ENCODE assay signal across 8 cellular contexts in genomic region chr11:16923987-16924386, GRCh38.
DNase-seq lines count a peak whose midpoint lies in the region; ATAC-seq and TF ChIP-seq lines count a peak whose summit lies in the region.

No MANE protein-coding gene starts in this region.

- H3K9me3 Mint-ChIP-seq in CD8-positive, alpha-beta T cell: no peaks in the 10 kb centered on the region

- DNase-seq in cardiac muscle cell (ENCODE audit: low read depth in 1 of 2, low spot score in 1 of 2): no peak
- no peak for DNase-seq in Right ventricle myocardium inferior (ENCODE audit: missing footprints)
- no peak for DNase-seq in upper lobe of right lung
- no peak for DNase-seq in CD8-positive, alpha-beta T cell
- no peak for DNase-seq in NCI-H1694 treated with DMSO at 0.1 percent for 48 hours (lab: John Stamatoyannopoulos, UW)
- no peak for DNase-seq in activated CD4-positive, alpha-beta T cell treated with anti-CD3 and anti-CD28 coated beads for 48 hours

- H3K36me3 Mint-ChIP-seq in CD8-positive, alpha-beta T cell: no peaks in the 10 kb centered on the region

- TF ChIP-seq CTCF in cardiac muscle cell (IDR thresholded peaks at IDR 0.05; ENCODE audit: low read depth, low read length): no peak
- TF ChIP-seq CTCF in KMS-11 (conservative IDR thresholded peaks at IDR 0.05; ENCODE audit: low read depth, low read length): no peak
- no peak for TF ChIP-seq CTCF in upper lobe of right lung (IDR thresholded peaks at IDR 0.05)
- TF ChIP-seq CTCF in CD8-positive, alpha-beta T cell (IDR thresholded peaks at IDR 0.05): no peak

- peaks cover 2% of the 10 kb centered on the region for H3K4me1 Mint-ChIP-seq in CD8-positive, alpha-beta T cell (ENCODE audit: low read depth)

- H3K27ac ChIP-seq in cardiac muscle cell: peak overlapping the region; percentile 78
- no peak overlapping the region; the same call in 1 of the 2 replicates for H3K27ac ChIP-seq in KMS-11
- peak overlapping the region; percentile 0 for H3K27ac ChIP-seq in upper lobe of right lung
- no peak overlapping the region for H3K27ac ChIP-seq in CD8-positive, alpha-beta T cell (ENCODE audit: low read depth, low read length)

- H3K9ac ChIP-seq in KMS-11 (no peak overlapping the region; the same call in 1 of the 2 replicates), iPS-15b (ENCODE audit: low read depth, low read length) (no peak overlapping the region)

- H3K27me3 ChIP-seq in cardiac muscle cell: peaks cover 4% of the 10 kb centered on the region
- no peaks in the 10 kb centered on the region for H3K27me3 ChIP-seq in KMS-11 (ENCODE audit: insufficient read depth, low read depth)
- peaks cover 54% of the 10 kb centered on the region for H3K27me3 ChIP-seq in iPS-15b (ENCODE audit: control insufficient read depth, insufficient read depth, low read length)
- peaks cover 22% of the 10 kb centered on the region for H3K27me3 ChIP-seq in upper lobe of right lung
- no peaks in the 10 kb centered on the region for H3K27me3 ChIP-seq in CD8-positive, alpha-beta T cell (ENCODE audit: insufficient read depth, low read length)

- ATAC-seq in Right ventricle myocardium inferior: no peak
- ATAC-seq in upper lobe of right lung: peak; percentile 63
- no peak for ATAC-seq in CD8-positive, alpha-beta T cell

- POLR2A ChIA-PET in CD8-positive, alpha-beta T cell (lab: Charles Lee): no interaction called here

- no peaks in the 10 kb centered on the region for H3K79me2 ChIP-seq in KMS-11 (ENCODE audit: insufficient read depth, low read depth)

- intact Hi-C loops in Right ventricle myocardium inferior (cut with DNase I): no loop called here
- intact Hi-C loops in upper lobe of right lung (cut with DNase I): no loop called here
- intact Hi-C loops in CD8-positive, alpha-beta T cell (cut with DNase I, micrococcal nuclease): no loop called here

- no peak overlapping the region for H3K27ac Mint-ChIP-seq in CD8-positive, alpha-beta T cell

- H3K9me3 ChIP-seq in cardiac muscle cell (ENCODE audit: low read depth) (no peaks in the 10 kb centered on the region), iPS-15b (ENCODE audit: control insufficient read depth, insufficient read depth, low read length) (no peaks in the 10 kb centered on the region), upper lobe of right lung (no peaks in the 10 kb centered on the region)
- H3K9me3 ChIP-seq in CD8-positive, alpha-beta T cell (ENCODE audit: low read length): no peaks in the 10 kb centered on the region

- H3K4me1 ChIP-seq in cardiac muscle cell (ENCODE audit: low read depth) (peaks cover 52% of the 10 kb centered on the region), KMS-11 (ENCODE audit: low read depth, poor library complexity, severe bottlenecking) (peaks cover 24% of the 10 kb centered on the region), iPS-15b (ENCODE audit: control insufficient read depth, insufficient read depth, low read length) (peaks cover 29% of the 10 kb centered on the region), upper lobe of right lung (peaks cover 8% of the 10 kb centered on the region)
- no peaks in the 10 kb centered on the region for H3K4me1 ChIP-seq in CD8-positive, alpha-beta T cell (ENCODE audit: insufficient read depth, low read length)

- no peak overlapping the region for H2AFZ ChIP-seq in KMS-11 (ENCODE audit: low read depth)

- CTCF ChIA-PET in CD8-positive, alpha-beta T cell (lab: Charles Lee): interaction anchor here (0.6 kb wide), 1 partner anchor 17 kb away, joined by 3 read pairs; no protein-coding TSS in a partner anchor

- peak overlapping the region; percentile 78 for H3K4me3 ChIP-seq in cardiac muscle cell
- no peak overlapping the region for H3K4me3 ChIP-seq in KMS-11 (IDR thresholded peaks at IDR 0.05; ENCODE audit: insufficient read depth, low read depth, low read length)
- H3K4me3 ChIP-seq in iPS-15b (ENCODE audit: low read depth, low read length): peak overlapping the region; percentile 51
- peak overlapping the region; percentile 49 for H3K4me3 ChIP-seq in upper lobe of right lung
- no peak overlapping the region for H3K4me3 ChIP-seq in CD8-positive, alpha-beta T cell (ENCODE audit: low read depth, low read length)

- H4K20me1 ChIP-seq in KMS-11 (ENCODE audit: insufficient read depth): no peaks in the 10 kb centered on the region

- no peak overlapping the region for H3K4me3 Mint-ChIP-seq in CD8-positive, alpha-beta T cell

- peak overlapping the region; percentile 48; the same call in 1 of the 2 replicates for H3K4me2 ChIP-seq in KMS-11

- no peaks in the 10 kb centered on the region for H3K36me3 ChIP-seq in cardiac muscle cell
- no peaks in the 10 kb centered on the region for H3K36me3 ChIP-seq in KMS-11 (ENCODE audit: insufficient read depth)
- no peaks in the 10 kb centered on the region for H3K36me3 ChIP-seq in iPS-15b (ENCODE audit: control insufficient read depth, insufficient read depth, low read length)
- no peaks in the 10 kb centered on the region for H3K36me3 ChIP-seq in upper lobe of right lung
- no peaks in the 10 kb centered on the region for H3K36me3 ChIP-seq in CD8-positive, alpha-beta T cell (ENCODE audit: insufficient read depth, low read length)

- H3K27me3 Mint-ChIP-seq in CD8-positive, alpha-beta T cell (ENCODE audit: low read depth): peaks cover 43% of the 10 kb centered on the region

Comparison
In these comparisons a context has a peak if more than half of its experiments do, and no peak if none do; other contexts are left out.
1. H3K27ac ChIP-seq: peak in cardiac muscle cell (single experiment) and upper lobe of right lung (single experiment); none in KMS-11 (single experiment) and CD8-positive, alpha-beta T cell (single experiment).
2. H3K4me3 ChIP-seq: peak in cardiac muscle cell (single experiment), iPS-15b (single experiment) and upper lobe of right lung (single experiment); none in KMS-11 (single experiment) and CD8-positive, alpha-beta T cell (single experiment).